In genomic region chr2:218883491-218884490, GRCh38 we compare ENCODE assay signal across 9 cellular contexts. TPM values are rescaled to one million over a fixed set of nuclear protein-coding genes. Genes with fewer than 3 reads are reported as not detected.
A peak's percentile ranks its signal among the peaks of the same experiment; 100 is the strongest.
DNase-seq lines count a peak whose midpoint lies in the region; ATAC-seq and TF ChIP-seq lines count a peak whose summit lies in the region.
"Had no signal": no experiment of that assay in that cellular context is flagged by ENCODE, and none has a peak within 500 bp of the region (broad histone marks: within the 10 kb centered on the region; RNA-seq: fewer than 3 reads in every experiment).

No MANE protein-coding gene starts in this region.

- H3K27ac Mint-ChIP-seq in activated T-helper 2 cell treated with anti-CD3 and anti-CD28 coated beads, Interferon-gamma antibody, Interleukin-2, Interleukin-4, amounts not matched to agents 10 μg/mL and 5 μg/mL and 100 μg/mL, durations not matched to agents 14 hours and 24 hours and 36 hours: no peak overlapping the region

- H3K9ac ChIP-seq in adipocyte (ENCODE audit: low read length): no peak overlapping the region

- peaks cover 59% of the 10 kb centered on the region for H3K27me3 ChIP-seq in adipocyte (replicated peaks; ENCODE audit: control insufficient read depth, insufficient read depth, low read length)
- H3K27me3 ChIP-seq in uterus: peaks cover 11 to 25% of the 10 kb centered on the region in 2 donors

- H3K9me3 ChIP-seq in adipocyte (ENCODE audit: control insufficient read depth, low read length) (no peaks in the 10 kb centered on the region), uterus (no peaks in the 10 kb centered on the region)

- TF ChIP-seq POLR2A in uterus (IDR thresholded peaks at IDR 0.05): no peak

- H3K27me3 Mint-ChIP-seq in activated T-helper 2 cell treated with anti-CD3 and anti-CD28 coated beads, Interferon-gamma antibody, Interleukin-2, Interleukin-4, amounts not matched to agents 10 μg/mL and 5 μg/mL and 100 μg/mL, durations not matched to agents 14 hours and 24 hours and 36 hours (ENCODE audit: low read depth): peaks cover 69% of the 10 kb centered on the region

- peak; percentile 70 for ATAC-seq in left lobe of liver
- no peak for ATAC-seq in HG03565 (IDR thresholded peaks at IDR 0.05; ENCODE audit: unreplicated experiment)

- H3K36me3 Mint-ChIP-seq in activated T-helper 2 cell treated with anti-CD3 and anti-CD28 coated beads, Interferon-gamma antibody, Interleukin-2, Interleukin-4, amounts not matched to agents 10 μg/mL and 5 μg/mL and 100 μg/mL, durations not matched to agents 14 hours and 24 hours and 36 hours (ENCODE audit: low read depth): no peaks in the 10 kb centered on the region

- no peak overlapping the region for H3K4me3 Mint-ChIP-seq in activated T-helper 2 cell treated with anti-CD3 and anti-CD28 coated beads, Interferon-gamma antibody, Interleukin-2, Interleukin-4, amounts not matched to agents 10 μg/mL and 5 μg/mL and 100 μg/mL, durations not matched to agents 14 hours and 24 hours and 36 hours (ENCODE audit: low read depth)

- peaks cover 23% of the 10 kb centered on the region for H3K4me1 Mint-ChIP-seq in activated T-helper 2 cell treated with anti-CD3 and anti-CD28 coated beads, Interferon-gamma antibody, Interleukin-2, Interleukin-4, amounts not matched to agents 10 μg/mL and 5 μg/mL and 100 μg/mL, durations not matched to agents 14 hours and 24 hours and 36 hours (ENCODE audit: low read depth)

- intact Hi-C loops in uterus (cut with DNase I; ENCODE audit: low total_unique reads): no loop called here
- intact Hi-C loops in activated T-helper 2 cell treated with anti-CD3 and anti-CD28 coated beads, Interferon-gamma antibody, Interleukin-2, Interleukin-4, amounts not matched to agents 10 μg/mL and 5 μg/mL and 100 μg/mL, durations not matched to agents 14 hours and 24 hours and 36 hours (cut with micrococcal nuclease): no loop called here

- H3K27ac ChIP-seq in uterus: no peak overlapping the region

- H3K36me3 ChIP-seq in adipocyte (ENCODE audit: control insufficient read depth, insufficient read depth, low read length, severe bottlenecking) (no peaks in the 10 kb centered on the region), uterus (no peaks in the 10 kb centered on the region)

- TF ChIP-seq CTCF in uterus (IDR thresholded peaks at IDR 0.05): no peak

- peak overlapping the region; percentile 44 for H3K4me3 ChIP-seq in adipocyte (ENCODE audit: low read length)
- peak overlapping the region; percentile 3 to 31 for H3K4me3 ChIP-seq in uterus

- DNase-seq in stimulated activated CD4-positive, alpha-beta T cell treated with anti-CD3 and anti-CD28 coated beads, Interleukin-12 subunit alpha, Interleukin-12 subunit beta, amount 100 ng/mL, for 4 hours: peak; percentile 54
- DNase-seq in stimulated activated CD4-positive, alpha-beta T cell treated with anti-CD3 and anti-CD28 coated beads, Interleukin-1b, Interleukin-23, amount 100 ng/mL, for 48 hours: no peak
- DNase-seq in adipocyte (ENCODE audit: low read depth): peak; percentile 71
- DNase-seq in left lobe of liver (ENCODE audit: low spot score): no peak
- no peak for DNase-seq in uterus
- no peak for DNase-seq in activated T-helper 2 cell treated with anti-CD3 and anti-CD28 coated beads, Interferon-gamma antibody, Interleukin-2, Interleukin-4, amounts not matched to agents 10 μg/mL and 5 μg/mL and 100 μg/mL, durations not matched to agents 14 hours and 24 hours and 36 hours (ENCODE audit: low spot score)
- DNase-seq in inferior parietal cortex (ENCODE audit: extremely low spot score): no peak

- H3K4me1 ChIP-seq in adipocyte (ENCODE audit: control insufficient read depth, insufficient read depth, low read length) (peaks cover 3% of the 10 kb centered on the region), uterus (peaks cover 0 to 12% of the 10 kb centered on the region in 2 donors)

- H3K9me3 Mint-ChIP-seq in activated T-helper 2 cell treated with anti-CD3 and anti-CD28 coated beads, Interferon-gamma antibody, Interleukin-2, Interleukin-4, amounts not matched to agents 10 μg/mL and 5 μg/mL and 100 μg/mL, durations not matched to agents 14 hours and 24 hours and 36 hours: no peaks in the 10 kb centered on the region

RNA-seq across cellular contexts. Expression of gene WNT10A, which starts 3.1 kb away (rescaled TPM):
- total RNA-seq in left lobe of liver (not detected), uterus (under 1 TPM in 2 of 4 donors, not detected in 2; 0.15 to 0.97 TPM)
- 0.18 and 0.59 TPM in 2 replicates for total RNA-seq in activated T-helper 2 cell treated with anti-CD3 and anti-CD28 coated beads, Interferon-gamma antibody, Interleukin-2, Interleukin-4, amounts not matched to agents 10 μg/mL and 5 μg/mL and 100 μg/mL, durations not matched to agents 14 hours and 24 hours and 36 hours

RNA-seq across cellular contexts. Expression of gene WNT6, which starts 24.2 kb away (rescaled TPM):
- total RNA-seq in left lobe of liver: 0.28 TPM
- total RNA-seq in uterus: 1 to 10 TPM in 3 of 4 donors, not detected in 1; 1.0 to 2.1 (median 1.9) TPM
- not detected in 2 replicates for total RNA-seq in activated T-helper 2 cell treated with anti-CD3 and anti-CD28 coated beads, Interferon-gamma antibody, Interleukin-2, Interleukin-4, amounts not matched to agents 10 μg/mL and 5 μg/mL and 100 μg/mL, durations not matched to agents 14 hours and 24 hours and 36 hours
- total RNA-seq: T-helper 2 cell treated with Interferon-gamma antibody and Interleukin-4, amounts not matched to agents 100 ng/mL and 5 ng/mL, for 36 hours had no signal

RNA-seq across cellular contexts. Expression of gene PRKAG3, which starts 52.2 kb away (rescaled TPM):
- not detected for total RNA-seq in left lobe of liver
- total RNA-seq in uterus: not detected
- not detected in 2 replicates for total RNA-seq in activated T-helper 2 cell treated with anti-CD3 and anti-CD28 coated beads, Interferon-gamma antibody, Interleukin-2, Interleukin-4, amounts not matched to agents 10 μg/mL and 5 μg/mL and 100 μg/mL, durations not matched to agents 14 hours and 24 hours and 36 hours
- total RNA-seq: T-helper 2 cell treated with Interferon-gamma antibody and Interleukin-4, amounts not matched to agents 100 ng/mL and 5 ng/mL, for 36 hours had no signal

Comparison
In these comparisons a context has a peak if more than half of its experiments do, and no peak if none do; other contexts are left out.
1. DNase-seq: peak in stimulated activated CD4-positive, alpha-beta T cell treated with anti-CD3 and anti-CD28 coated beads, Interleukin-12 subunit alpha, Interleukin-12 subunit beta, amount 100 ng/mL, for 4 hours (single experiment) and adipocyte (single experiment); none in stimulated activated CD4-positive, alpha-beta T cell treated with anti-CD3 and anti-CD28 coated beads, Interleukin-1b, Interleukin-23, amount 100 ng/mL, for 48 hours (single experiment), left lobe of liver (single experiment), uterus (0 of 2), activated T-helper 2 cell treated with anti-CD3 and anti-CD28 coated beads, Interferon-gamma antibody, Interleukin-2, Interleukin-4, amounts not matched to agents 10 μg/mL and 5 μg/mL and 100 μg/mL, durations not matched to agents 14 hours and 24 hours and 36 hours (single experiment) and inferior parietal cortex (single experiment).